Comparison of ENCODE assay signal across 8 cellular contexts in the genomic region with DNA sequence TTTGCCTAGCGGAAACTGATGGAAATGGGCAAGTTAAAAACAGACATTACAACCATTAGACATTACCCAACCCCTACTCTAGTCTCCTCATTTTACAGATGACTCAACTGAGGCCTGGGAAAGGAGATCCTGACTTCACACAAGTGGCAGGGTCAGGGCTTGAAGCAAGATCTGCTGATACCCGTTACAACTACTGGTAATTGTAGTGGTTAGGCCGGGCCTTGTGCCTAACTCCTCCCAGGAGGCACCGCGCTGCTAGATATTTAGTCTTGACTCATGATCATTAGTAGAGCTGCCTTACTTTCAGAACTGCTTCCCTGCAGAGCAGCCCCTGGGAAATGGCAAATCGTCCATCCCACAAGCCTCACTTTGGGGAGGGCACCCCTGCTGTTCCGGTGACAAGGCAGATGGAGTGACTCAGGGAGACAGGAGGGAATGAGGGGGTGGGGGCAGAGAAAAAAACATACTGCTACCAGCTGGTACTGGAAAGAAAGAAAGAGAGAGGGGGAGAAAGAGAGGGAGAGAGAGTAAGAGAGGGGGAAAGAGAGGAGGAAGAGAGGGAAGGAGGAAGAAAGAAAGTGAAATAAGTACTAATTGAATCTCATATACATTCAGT. TPM values are rescaled to one million over a fixed set of nuclear protein-coding genes. Genes with fewer than 3 reads are reported as not detected.
DNase-seq lines count a peak whose midpoint lies in the region; ATAC-seq, FAIRE-seq and TF ChIP-seq lines count a peak whose summit lies in the region.

No MANE protein-coding gene starts in this region.

- peak; percentile 47 for ATAC-seq in HG03460 (IDR thresholded peaks at IDR 0.05; ENCODE audit: unreplicated experiment)
- ATAC-seq in HG02973 (IDR thresholded peaks at IDR 0.05; ENCODE audit: unreplicated experiment), result no peak

- no peak for TF ChIP-seq EP300 in transverse colon (IDR thresholded peaks at IDR 0.05; ENCODE audit: low read depth)

- DNase-seq in GM12891 (ENCODE audit: insufficient read length, low spot score) (no peak), T1000 (lab: John Stamatoyannopoulos, UW) (peak; percentile 65), bronchial epithelial cell (ENCODE audit: low read depth) (peak; percentile 72), mesothelial cell of epicardium (ENCODE audit: low spot score in 2 of 2, unreplicated experiment in 2 of 2) (no peak), transverse colon (peak; percentile 37), COLO829 (ENCODE audit: low spot score) (no peak)

- H3K4me1 Mint-ChIP-seq in mesothelial cell of epicardium, result no peaks in the 10 kb centered on the region

- H3K27me3 Mint-ChIP-seq in mesothelial cell of epicardium (ENCODE audit: low read depth), result peaks cover 23% of the 10 kb centered on the region

- H3K36me3 ChIP-seq in bronchial epithelial cell (ENCODE audit: control insufficient read depth, insufficient read depth, low read length) (no peaks in the 10 kb centered on the region), transverse colon (no peaks in the 10 kb centered on the region)

- H3K27me3 ChIP-seq in bronchial epithelial cell (ENCODE audit: control insufficient read depth, insufficient read depth, low read length), result no peaks in the 10 kb centered on the region
- H3K27me3 ChIP-seq in transverse colon, result no peaks in the 10 kb centered on the region

- TF ChIP-seq POLR2A in GM12891 (IDR thresholded peaks at IDR 0.05; ENCODE audit: low read depth, low read length) (no peak), transverse colon (IDR thresholded peaks at IDR 0.05) (no peak)

- intact Hi-C loops in transverse colon (cut with DNase I; ENCODE audit: low total_unique reads), result no loop called here

- no peak overlapping the region for H3K27ac Mint-ChIP-seq in mesothelial cell of epicardium

- WGBS in transverse colon (ENCODE audit: low coverage in 1 of 2), 2 donors, result 70% methylated on average over 7 of the region's 7 CpGs; no CpG with 5 or more reads in 1 of the 2 donors

- peaks cover 0 to 4% (median 2%) of the 10 kb centered on the region in 4 donors for H3K4me1 ChIP-seq in transverse colon

- in situ Hi-C loops in transverse colon (cut with MboI; ENCODE audit: low pct_ligation_motif_present in 1 of 4, low pct_unique_long_range_greater_than_20kb in 1 of 4, low sequenced_read_pairs in 3 of 4), result no loop called here

- H3K36me3 Mint-ChIP-seq in mesothelial cell of epicardium, result no peaks in the 10 kb centered on the region

- H3K27ac ChIP-seq in transverse colon, result peak overlapping the region; percentile 83 to 87 (median 85)

- H3K4me3 Mint-ChIP-seq in mesothelial cell of epicardium, result peak overlapping the region; percentile 56

- TF ChIP-seq CTCF in bronchial epithelial cell (IDR thresholded peaks at IDR 0.05; ENCODE audit: insufficient read depth, low read length, severe bottlenecking), result no peak
- TF ChIP-seq CTCF in mesothelial cell of epicardium (IDR thresholded peaks at IDR 0.05; ENCODE audit: unreplicated experiment), result no peak
- TF ChIP-seq CTCF in transverse colon (IDR thresholded peaks at IDR 0.05), result no peak

- H3K9me3 Mint-ChIP-seq in mesothelial cell of epicardium, result peaks cover 15% of the 10 kb centered on the region

- no peaks in the 10 kb centered on the region for H3K9me3 ChIP-seq in transverse colon

- FAIRE-seq in GM12891 (lab: Jason Lieb, UNC), result peak; percentile 92
- FAIRE-seq in bronchial epithelial cell (lab: Jason Lieb, UNC), result no peak

- H3K4me3 ChIP-seq in bronchial epithelial cell (ENCODE audit: low read depth, low read length) (no peak overlapping the region), transverse colon (no peak overlapping the region)

TF ChIP-seq in GM12891, 5 proteins besides CTCF, POLR2A, EP300 and RAD21:
- TF ChIP-seq POU2F2 (IDR thresholded peaks at IDR 0.05; ENCODE audit: low read depth, low read length) (no peak), TAF1 (IDR thresholded peaks at IDR 0.05; ENCODE audit: low read depth, low read length) (no peak), POLR2AphosphoS5 (IDR thresholded peaks at IDR 0.05; ENCODE audit: low read depth, low read length) (no peak), SPI1 (IDR thresholded peaks at IDR 0.05; ENCODE audit: low read depth, low read length) (no peak), PAX5 (IDR thresholded peaks at IDR 0.05; ENCODE audit: insufficient read depth, low read length, severe bottlenecking) (no peak)

RNA-seq across cellular contexts. Expression of gene ARHGEF6, which starts 12.2 kb away (rescaled TPM):
- polyA plus RNA-seq in GM12891 (2012; ENCODE audit: low read depth, missing spikeins), result 10.1 TPM
- 0.26 and 0.77 TPM in 2 replicates for total RNA-seq in bronchial epithelial cell
- total RNA-seq in mesothelial cell of epicardium, result 0.82 to 1.1 TPM (median 0.98 TPM) in 3 replicates
- 10 to 100 TPM in 2 of 4 donors, 1 to 10 TPM in 2; 4.2 to 13.9 (median 8.2) TPM for total RNA-seq in transverse colon

Comparison
In these comparisons a context has a peak if more than half of its experiments do, and no peak if none do; other contexts are left out.
1. DNase-seq: peak in T1000 (single experiment), bronchial epithelial cell (single experiment) and transverse colon (single experiment); none in GM12891 (single experiment), mesothelial cell of epicardium (0 of 2) and COLO829 (single experiment).